1 cellular context compared by ENCODE assay signal in the genomic region with DNA sequence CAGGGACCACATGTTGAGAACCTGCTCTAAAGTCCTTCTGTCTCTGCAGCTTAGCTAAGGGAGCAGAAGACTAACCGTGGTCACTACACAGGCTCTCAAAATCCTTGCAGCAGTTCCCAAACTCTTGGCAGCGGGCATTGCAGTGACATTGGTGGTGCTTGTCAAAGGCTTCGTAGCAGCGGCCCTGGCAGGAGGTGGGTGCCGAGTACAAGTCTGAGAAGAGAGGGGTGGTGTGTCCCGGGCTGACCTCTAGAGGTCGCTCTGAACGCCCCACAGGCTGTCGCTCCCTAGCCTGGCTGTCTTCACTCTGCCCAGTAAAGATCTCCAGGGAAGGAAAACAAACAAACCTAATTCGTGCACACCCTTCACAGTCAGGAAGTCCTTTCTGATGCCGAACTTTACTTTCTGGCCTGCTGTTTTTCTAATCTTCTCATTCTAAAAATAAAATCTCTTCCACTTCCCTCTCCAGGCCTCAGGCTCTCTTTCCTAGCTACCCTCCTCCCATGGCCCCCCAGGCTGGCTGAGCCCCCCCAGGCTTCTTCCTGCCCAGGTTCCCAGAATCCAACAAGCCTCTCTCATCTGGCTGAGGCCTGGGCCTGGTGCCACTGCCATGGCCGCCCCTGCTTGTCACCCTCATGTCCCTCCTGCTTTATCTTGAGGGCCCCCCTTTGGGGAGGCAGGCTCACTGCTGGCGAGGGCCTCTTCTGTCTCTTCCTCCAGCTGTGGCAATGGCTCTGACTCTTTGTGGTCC.
A peak's percentile ranks its signal among the peaks of the same experiment; 100 is the strongest.
TF ChIP-seq lines count a peak whose summit lies in the region.

No MANE protein-coding gene starts in this region.

TF ChIP-seq in A549, 52 proteins besides CTCF, POLR2A, EP300 and RAD21:
- TF ChIP-seq, protein P1, sequence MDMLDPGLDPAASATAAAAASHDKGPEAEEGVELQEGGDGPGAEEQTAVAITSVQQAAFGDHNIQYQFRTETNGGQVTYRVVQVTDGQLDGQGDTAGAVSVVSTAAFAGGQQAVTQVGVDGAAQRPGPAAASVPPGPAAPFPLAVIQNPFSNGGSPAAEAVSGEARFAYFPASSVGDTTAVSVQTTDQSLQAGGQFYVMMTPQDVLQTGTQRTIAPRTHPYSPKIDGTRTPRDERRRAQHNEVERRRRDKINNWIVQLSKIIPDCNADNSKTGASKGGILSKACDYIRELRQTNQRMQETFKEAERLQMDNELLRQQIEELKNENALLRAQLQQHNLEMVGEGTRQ (IDR thresholded peaks at IDR 0.05) = no peak
- TF ChIP-seq, protein P2, sequence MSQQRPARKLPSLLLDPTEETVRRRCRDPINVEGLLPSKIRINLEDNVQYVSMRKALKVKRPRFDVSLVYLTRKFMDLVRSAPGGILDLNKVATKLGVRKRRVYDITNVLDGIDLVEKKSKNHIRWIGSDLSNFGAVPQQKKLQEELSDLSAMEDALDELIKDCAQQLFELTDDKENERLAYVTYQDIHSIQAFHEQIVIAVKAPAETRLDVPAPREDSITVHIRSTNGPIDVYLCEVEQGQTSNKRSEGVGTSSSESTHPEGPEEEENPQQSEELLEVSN (IDR thresholded peaks at IDR 0.05; ENCODE audit: borderline replicate concordance, low read depth) = no peak
- no peak for TF ChIP-seq ZSCAN20 (CRISPR knock-in tag; IDR thresholded peaks at IDR 0.05)
- TF ChIP-seq FOSL2 (IDR thresholded peaks at IDR 0.05) = no peak
- TF ChIP-seq FOSL2 (CRISPR knock-in tag; IDR thresholded peaks at IDR 0.05) = no peak
- TF ChIP-seq GATA3 (IDR thresholded peaks at IDR 0.05; ENCODE audit: borderline replicate concordance) = no peak
- TF ChIP-seq SMC3 (IDR thresholded peaks at IDR 0.05) = peak; percentile 44; the same call in 2 of the 3 replicates
- TF ChIP-seq, protein P3, sequence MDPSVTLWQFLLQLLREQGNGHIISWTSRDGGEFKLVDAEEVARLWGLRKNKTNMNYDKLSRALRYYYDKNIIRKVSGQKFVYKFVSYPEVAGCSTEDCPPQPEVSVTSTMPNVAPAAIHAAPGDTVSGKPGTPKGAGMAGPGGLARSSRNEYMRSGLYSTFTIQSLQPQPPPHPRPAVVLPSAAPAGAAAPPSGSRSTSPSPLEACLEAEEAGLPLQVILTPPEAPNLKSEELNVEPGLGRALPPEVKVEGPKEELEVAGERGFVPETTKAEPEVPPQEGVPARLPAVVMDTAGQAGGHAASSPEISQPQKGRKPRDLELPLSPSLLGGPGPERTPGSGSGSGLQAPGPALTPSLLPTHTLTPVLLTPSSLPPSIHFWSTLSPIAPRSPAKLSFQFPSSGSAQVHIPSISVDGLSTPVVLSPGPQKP (IDR thresholded peaks at IDR 0.05; ENCODE audit: low read depth, low read length) = no peak
